In genomic region chrX:136598631-136599030, GRCh38 we compare ENCODE assay signal across 25 cellular contexts. TPM values are rescaled to one million over a fixed set of nuclear protein-coding genes. Genes with fewer than 3 reads are reported as not detected.
A peak's percentile ranks its signal among the peaks of the same experiment; 100 is the strongest.
DNase-seq lines count a peak whose midpoint lies in the region; ATAC-seq and TF ChIP-seq lines count a peak whose summit lies in the region.
"Had no signal": no experiment of that assay in that cellular context is flagged by ENCODE, and none has a peak within 500 bp of the region (broad histone marks: within the 10 kb centered on the region; RNA-seq: fewer than 3 reads in every experiment).

No MANE protein-coding gene starts in this region.

- H3K27me3 Mint-ChIP-seq in activated CD4-positive, alpha-beta T cell treated with anti-CD3 and anti-CD28 coated beads for 36 hours: no peaks in the 10 kb centered on the region
- no peaks in the 10 kb centered on the region for H3K27me3 Mint-ChIP-seq in CD4-positive, alpha-beta T cell
- no peaks in the 10 kb centered on the region for H3K27me3 Mint-ChIP-seq in activated CD4-positive, alpha-beta T cell treated with anti-CD3 and anti-CD28 coated beads, Interleukin-2, amount 10 ng/mL, durations not matched to agents 7 days and 5 days
- H3K27me3 Mint-ChIP-seq: B cell; naive thymus-derived CD8-positive, alpha-beta T cell had no signal

- H3K36me3 ChIP-seq in smooth muscle cell (ENCODE audit: low read depth) (no peaks in the 10 kb centered on the region), sigmoid colon (no peaks in the 10 kb centered on the region)
- H3K36me3 ChIP-seq: brain microvascular endothelial cell, pancreas, right lobe of liver, vagina had no signal

- POLR2A ChIA-PET in activated CD4-positive, alpha-beta T cell treated with anti-CD3 and anti-CD28 coated beads for 36 hours (lab: Charles Lee): interaction anchor here (0.6 to 1.9 kb wide), 7 partner anchors 14 to 99 kb away, joined by 3 to 7 read pairs (median 4); no protein-coding TSS in a partner anchor
- POLR2A ChIA-PET in CD4-positive, alpha-beta T cell (lab: Charles Lee): interaction anchor here (1.2 to 1.3 kb wide), 3 partner anchors 10 to 100 kb away, joined by 3 to 4 read pairs (median 3); no protein-coding TSS in a partner anchor
- POLR2A ChIA-PET in activated CD4-positive, alpha-beta T cell treated with anti-CD3 and anti-CD28 coated beads, Interleukin-2, amount 10 ng/mL, durations not matched to agents 7 days and 5 days (lab: Charles Lee): interaction anchor here (0.7 kb wide), 1 partner anchor 592 kb away, joined by 6 read pairs; no protein-coding TSS in a partner anchor

- H3K27me3 ChIP-seq in CD4-positive, alpha-beta T cell (ENCODE audit: control insufficient read depth, insufficient read depth, low read length): no peaks in the 10 kb centered on the region
- no peaks in the 10 kb centered on the region for H3K27me3 ChIP-seq in smooth muscle cell (ENCODE audit: low read depth)
- H3K27me3 ChIP-seq in sigmoid colon: no peaks in the 10 kb centered on the region
- H3K27me3 ChIP-seq: brain microvascular endothelial cell, right lobe of liver, vagina had no signal

- intact Hi-C loops in activated CD4-positive, alpha-beta T cell treated with anti-CD3 and anti-CD28 coated beads for 36 hours (cut with DNase I, micrococcal nuclease): loop anchor here (1.0 to 2.0 kb wide), 3 partner anchors 9 to 28 kb away; no protein-coding TSS in a partner anchor
- intact Hi-C loops in CD4-positive, alpha-beta T cell (cut with DNase I, micrococcal nuclease): no loop called here
- intact Hi-C loops in sigmoid colon (cut with DNase I): no loop called here

- H3K9me3 ChIP-seq in CD4-positive, alpha-beta T cell (ENCODE audit: control insufficient read depth, low read length): no peaks in the 10 kb centered on the region
- H3K9me3 ChIP-seq in smooth muscle cell (replicated peaks; ENCODE audit: low read depth) (no peaks in the 10 kb centered on the region), sigmoid colon (no peaks in the 10 kb centered on the region)
- H3K9me3 ChIP-seq: pancreas, right lobe of liver, vagina had no signal

- no peaks in the 10 kb centered on the region for H3K9me3 Mint-ChIP-seq in activated CD4-positive, alpha-beta T cell treated with anti-CD3 and anti-CD28 coated beads for 36 hours (ENCODE audit: low read depth)
- no peaks in the 10 kb centered on the region for H3K9me3 Mint-ChIP-seq in CD4-positive, alpha-beta T cell
- peaks cover 3% of the 10 kb centered on the region for H3K9me3 Mint-ChIP-seq in activated CD4-positive, alpha-beta T cell treated with anti-CD3 and anti-CD28 coated beads, Interleukin-2, amount 10 ng/mL, durations not matched to agents 7 days and 5 days
- H3K9me3 Mint-ChIP-seq: naive thymus-derived CD8-positive, alpha-beta T cell had no signal

- CTCF ChIA-PET in activated CD4-positive, alpha-beta T cell treated with anti-CD3 and anti-CD28 coated beads for 36 hours (lab: Charles Lee): interaction anchor here (0.6 to 2.0 kb wide), 5 partner anchors 13 to 99 kb away, joined by 3 to 7 read pairs (median 4); no protein-coding TSS in a partner anchor
- CTCF ChIA-PET in CD4-positive, alpha-beta T cell (lab: Charles Lee): interaction anchor here (1.0 to 1.5 kb wide), 3 partner anchors 13 to 25 kb away, joined by 3 read pairs; no protein-coding TSS in a partner anchor
- CTCF ChIA-PET in activated CD4-positive, alpha-beta T cell treated with anti-CD3 and anti-CD28 coated beads, Interleukin-2, amount 10 ng/mL, durations not matched to agents 7 days and 5 days (lab: Charles Lee): interaction anchor here (0.6 to 1.2 kb wide), 6 partner anchors 10 to 141 kb away, joined by 3 to 5 read pairs (median 4); no protein-coding TSS in a partner anchor

- H3K79me2 ChIP-seq in smooth muscle cell (ENCODE audit: low read depth): no peaks in the 10 kb centered on the region

- peak overlapping the region; percentile 88 for H3K27ac Mint-ChIP-seq in activated CD4-positive, alpha-beta T cell treated with anti-CD3 and anti-CD28 coated beads for 36 hours
- peak overlapping the region; percentile 84 for H3K27ac Mint-ChIP-seq in CD4-positive, alpha-beta T cell
- H3K27ac Mint-ChIP-seq in activated CD4-positive, alpha-beta T cell treated with anti-CD3 and anti-CD28 coated beads, Interleukin-2, amount 10 ng/mL, durations not matched to agents 7 days and 5 days: peak overlapping the region; percentile 86
- H3K27ac Mint-ChIP-seq: B cell, H9 had no signal

- H3F3A ChIP-seq in smooth muscle cell (ENCODE audit: low read depth): no peaks in the 10 kb centered on the region

- peaks cover 52% of the 10 kb centered on the region for H3K4me1 Mint-ChIP-seq in activated CD4-positive, alpha-beta T cell treated with anti-CD3 and anti-CD28 coated beads for 36 hours
- peaks cover 45% of the 10 kb centered on the region for H3K4me1 Mint-ChIP-seq in CD4-positive, alpha-beta T cell (ENCODE audit: low read depth)
- H3K4me1 Mint-ChIP-seq in activated CD4-positive, alpha-beta T cell treated with anti-CD3 and anti-CD28 coated beads, Interleukin-2, amount 10 ng/mL, durations not matched to agents 7 days and 5 days: peaks cover 36% of the 10 kb centered on the region
- H3K4me1 Mint-ChIP-seq: B cell, H9 had no signal

- H3K36me3 Mint-ChIP-seq in activated CD4-positive, alpha-beta T cell treated with anti-CD3 and anti-CD28 coated beads for 36 hours (ENCODE audit: low read depth): no peaks in the 10 kb centered on the region
- H3K36me3 Mint-ChIP-seq in CD4-positive, alpha-beta T cell (ENCODE audit: low read depth): no peaks in the 10 kb centered on the region
- peaks cover 5% of the 10 kb centered on the region for H3K36me3 Mint-ChIP-seq in activated CD4-positive, alpha-beta T cell treated with anti-CD3 and anti-CD28 coated beads, Interleukin-2, amount 10 ng/mL, durations not matched to agents 7 days and 5 days (ENCODE audit: low read depth)
- H3K36me3 Mint-ChIP-seq: naive thymus-derived CD8-positive, alpha-beta T cell had no signal

- no peak for TF ChIP-seq EP300 in sigmoid colon (IDR thresholded peaks at IDR 0.05)

- H3K4me3 Mint-ChIP-seq in activated CD4-positive, alpha-beta T cell treated with anti-CD3 and anti-CD28 coated beads for 36 hours: peak overlapping the region; percentile 35
- H3K4me3 Mint-ChIP-seq in CD4-positive, alpha-beta T cell: peak overlapping the region; percentile 36
- H3K4me3 Mint-ChIP-seq in activated CD4-positive, alpha-beta T cell treated with anti-CD3 and anti-CD28 coated beads, Interleukin-2, amount 10 ng/mL, durations not matched to agents 7 days and 5 days: no peak overlapping the region
- H3K4me3 Mint-ChIP-seq: B cell; H9; naive thymus-derived CD8-positive, alpha-beta T cell had no signal

- H3K27ac ChIP-seq in CD4-positive, alpha-beta T cell (ENCODE audit: low read depth, low read length): no peak overlapping the region
- H3K27ac ChIP-seq in smooth muscle cell (ENCODE audit: low read depth): no peak overlapping the region
- H3K27ac ChIP-seq in sigmoid colon: no peak overlapping the region
- H3K27ac ChIP-seq: brain microvascular endothelial cell, coronary artery, pancreas, right lobe of liver, vagina had no signal

- H3K4me1 ChIP-seq in smooth muscle cell (ENCODE audit: low read depth) (no peaks in the 10 kb centered on the region), sigmoid colon (no peaks in the 10 kb centered on the region)
- H3K4me1 ChIP-seq: pancreas, right lobe of liver, vagina had no signal

- no peaks in the 10 kb centered on the region for H4K20me1 ChIP-seq in smooth muscle cell (ENCODE audit: low read depth)

- H3K4me3 ChIP-seq in smooth muscle cell: no peak overlapping the region
- H3K4me3 ChIP-seq in sigmoid colon: no peak overlapping the region
- H3K4me3 ChIP-seq: coronary artery, pancreas, right lobe of liver, vagina had no signal

- DNase-seq in activated CD4-positive, alpha-beta T cell treated with anti-CD3 and anti-CD28 coated beads for 36 hours: peak; percentile 58
- no peak for DNase-seq in activated CD4-positive, alpha-beta T cell treated with anti-CD3 and anti-CD28 coated beads, Interleukin-2, amount 50 U/mL, for 1 hour
- peak in 1 of 10 experiments; percentile 16 for DNase-seq in CD4-positive, alpha-beta T cell
- DNase-seq in activated CD4-positive, alpha-beta T cell treated with anti-CD3 and anti-CD28 coated beads, Interleukin-2, amount 10 ng/mL, durations not matched to agents 7 days and 5 days: no peak
- DNase-seq in brain pericyte (ENCODE audit: low read depth, low spot score) (peak; percentile 1), smooth muscle cell (lab: John Stamatoyannopoulos, UW; ENCODE audit: unreplicated experiment) (no peak), sigmoid colon (no peak)
- DNase-seq: 8988T; brain microvascular endothelial cell; H9; head of caudate nucleus; KG1; naive thymus-derived CD8-positive, alpha-beta T cell; NCI-H187 treated with DMSO at 0.1 percent for 48 hours; NCI-H226; OCI-M1; pancreas; right lobe of liver; SHP77; SW 1271 had no signal

- no peak overlapping the region for H2AFZ ChIP-seq in smooth muscle cell (ENCODE audit: low read depth)

- no peak overlapping the region for H3K9ac ChIP-seq in smooth muscle cell (ENCODE audit: low read depth)

- TF ChIP-seq POLR2A in sigmoid colon (IDR thresholded peaks at IDR 0.05): no peak

- no peak for TF ChIP-seq CTCF in CD4-positive, alpha-beta T cell (IDR thresholded peaks at IDR 0.05)
- no peak for TF ChIP-seq CTCF in smooth muscle cell (IDR thresholded peaks at IDR 0.05; ENCODE audit: borderline replicate concordance, insufficient read depth, poor library complexity, severe bottlenecking)
- TF ChIP-seq CTCF in sigmoid colon (IDR thresholded peaks at IDR 0.05): no peak

- H3K4me2 ChIP-seq in smooth muscle cell: no peak overlapping the region

- 69% methylated on average over 8 of the region's 8 CpGs for WGBS in smooth muscle cell (ENCODE audit: low lambda C conversion rate)
- WGBS in sigmoid colon, 2 donors: 52 to 73% methylated on average over 8 of the region's 8 CpGs

- peak; percentile 86 for ATAC-seq in activated CD4-positive, alpha-beta T cell treated with anti-CD3 and anti-CD28 coated beads for 36 hours
- ATAC-seq in CD4-positive, alpha-beta T cell (ENCODE audit: poor library complexity): peak; percentile 62
- no peak for ATAC-seq in HG03280 (IDR thresholded peaks at IDR 0.05; ENCODE audit: unreplicated experiment)
- ATAC-seq: naive thymus-derived CD8-positive, alpha-beta T cell; pancreas; right lobe of liver had no signal

RNA-seq across cellular contexts. Expression of gene CD40LG, which starts 49.3 kb away (rescaled TPM):
- total RNA-seq in activated CD4-positive, alpha-beta T cell treated with anti-CD3 and anti-CD28 coated beads for 36 hours: 100 to 1,000 TPM; 123 to 146 TPM
- total RNA-seq in CD4-positive, alpha-beta T cell: 10 to 100 TPM; 44.7 to 47.6 TPM
- 100 to 1,000 TPM; 114 to 139 TPM for total RNA-seq in activated CD4-positive, alpha-beta T cell treated with anti-CD3 and anti-CD28 coated beads, Interleukin-2, amount 10 ng/mL, durations not matched to agents 7 days and 5 days
- total RNA-seq in smooth muscle cell (not detected in 2 replicates), sigmoid colon (under 1 TPM in 3 of 4 donors, not detected in 1; 0.27 to 0.36 (median 0.33) TPM)
- polyA plus RNA-seq in smooth muscle cell (not detected in 2 replicates), sigmoid colon (1 to 10 TPM in 1 of 3 donors, not detected in 2; 2.6 TPM)
- total RNA-seq: H9, mesenteric fat pad, vagina had no signal
- polyA plus RNA-seq: pancreas had no signal

Comparison
In these comparisons a context has a peak if more than half of its experiments do, and no peak if none do; other contexts are left out.
1. DNase-seq: peak in activated CD4-positive, alpha-beta T cell treated with anti-CD3 and anti-CD28 coated beads for 36 hours (single experiment) and brain pericyte (single experiment); none in activated CD4-positive, alpha-beta T cell treated with anti-CD3 and anti-CD28 coated beads, Interleukin-2, amount 50 U/mL, for 1 hour (single experiment), activated CD4-positive, alpha-beta T cell treated with anti-CD3 and anti-CD28 coated beads, Interleukin-2, amount 10 ng/mL, durations not matched to agents 7 days and 5 days (single experiment), smooth muscle cell (single experiment) and sigmoid colon (single experiment).
2. RNA of gene CD40LG, which starts 49.3 kb away (total RNA-seq): 123 to 146 TPM in activated CD4-positive, alpha-beta T cell treated with anti-CD3 and anti-CD28 coated beads for 36 hours, 114 to 139 TPM in activated CD4-positive, alpha-beta T cell treated with anti-CD3 and anti-CD28 coated beads, Interleukin-2, amount 10 ng/mL, durations not matched to agents 7 days and 5 days and 44.7 to 47.6 TPM in CD4-positive, alpha-beta T cell; 0.27 to 0.36 TPM in sigmoid colon and not detected in smooth muscle cell; every median in the first group is over 10 times any median in the second.
3. intact Hi-C loops: an anchor here in activated CD4-positive, alpha-beta T cell treated with anti-CD3 and anti-CD28 coated beads for 36 hours (1.0 to 2.0 kb wide); none called in CD4-positive, alpha-beta T cell and sigmoid colon.
4. Peak in every context shown above with its lines, with median percentiles within 50 percentile points of each other: H3K27ac Mint-ChIP-seq.